In the genomic region with DNA sequence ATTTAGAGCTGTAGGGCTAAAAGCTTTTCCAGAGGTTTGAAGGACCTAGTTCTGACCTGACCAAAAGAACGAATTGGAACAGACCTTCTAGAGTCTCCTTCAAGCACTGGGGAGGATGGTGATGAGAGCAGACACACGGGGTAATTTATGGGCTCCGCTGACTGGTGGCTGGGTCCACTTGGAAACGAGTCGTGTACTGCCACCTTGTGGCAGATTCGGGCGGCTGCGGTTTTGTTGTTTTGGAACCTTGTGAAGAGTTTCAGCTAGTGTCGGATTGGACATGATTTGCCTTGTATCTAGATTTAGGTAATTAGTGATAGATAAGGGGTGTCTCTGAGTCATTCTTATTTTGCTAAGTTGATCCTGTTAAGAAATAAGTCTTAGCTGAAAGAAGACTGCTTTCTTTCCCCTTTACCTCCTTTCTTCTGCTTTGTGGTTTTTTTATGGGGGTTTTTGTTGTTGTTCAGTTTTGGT, we compare ENCODE assay signal across 8 cellular contexts.
DNase-seq lines count a peak whose midpoint lies in the region; ATAC-seq and TF ChIP-seq lines count a peak whose summit lies in the region.

No MANE protein-coding gene starts in this region.

- no peaks in the 10 kb centered on the region for H3K36me3 ChIP-seq in kidney epithelial cell (ENCODE audit: control insufficient read depth, insufficient read depth, low read length)

- H3K27me3 ChIP-seq in kidney epithelial cell (ENCODE audit: control insufficient read depth, insufficient read depth, low read length), result no peaks in the 10 kb centered on the region

- peak; percentile 79 for ATAC-seq in central memory CD8-positive, alpha-beta T cell (replicated peaks; ENCODE audit: extremely low read depth, poor library complexity, severe bottlenecking)

- peak overlapping the region; percentile 73 for H3K27ac Mint-ChIP-seq in central memory CD8-positive, alpha-beta T cell (ENCODE audit: low read depth)

- no peaks in the 10 kb centered on the region for H3K27me3 Mint-ChIP-seq in central memory CD8-positive, alpha-beta T cell

- peaks cover 15% of the 10 kb centered on the region for H3K4me1 Mint-ChIP-seq in central memory CD8-positive, alpha-beta T cell

- TF ChIP-seq CTCF in AG09309 (IDR thresholded peaks at IDR 0.05; ENCODE audit: control insufficient read depth, insufficient read depth, low read depth, low read length, missing control alignments) (peak; percentile 91), kidney epithelial cell (IDR thresholded peaks at IDR 0.05; ENCODE audit: insufficient read depth, low read length, poor library complexity, severe bottlenecking) (peak; percentile 88)

- peaks cover 15% of the 10 kb centered on the region for H3K36me3 Mint-ChIP-seq in central memory CD8-positive, alpha-beta T cell (ENCODE audit: insufficient read depth)

- DNase-seq in AG09309 (ENCODE audit: low read depth), result peak; percentile 56
- DNase-seq in HCEC 1CT, result peak; percentile 58
- DNase-seq in NCI-H460 (ENCODE audit: extremely low read depth, low read depth), result peak; percentile 79
- DNase-seq in activated CD4-positive, alpha-beta T cell treated with anti-CD3 and anti-CD28 coated beads for 1 hour, result peak; percentile 68
- DNase-seq in central memory CD8-positive, alpha-beta T cell (ENCODE audit: low spot score in 2 of 2), result peak; percentile 59 to 62
- DNase-seq in kidney epithelial cell (ENCODE audit: low read depth), result peak; percentile 48
- peak; percentile 80 to 85 for DNase-seq in stimulated activated CD4-positive, alpha-beta T cell treated with anti-CD3 and anti-CD28 coated beads, Interleukin-2, amount 100 ng/mL, for 24 hours
- DNase-seq in cortex of kidney (lab: John Stamatoyannopoulos, UW), result no peak

- H3K4me3 ChIP-seq in AG09309 (ENCODE audit: control insufficient read depth, low read depth, low read length) (no peak overlapping the region), kidney epithelial cell (ENCODE audit: low read depth, low read length) (no peak overlapping the region)

- no peak overlapping the region for H3K4me3 Mint-ChIP-seq in central memory CD8-positive, alpha-beta T cell

- H3K9me3 Mint-ChIP-seq in central memory CD8-positive, alpha-beta T cell, result no peaks in the 10 kb centered on the region
